In genomic region chr1:27568247-27569087, GRCh38 we compare ENCODE assay signal across 1 cellular context.
TF ChIP-seq lines count a peak whose summit lies in the region.

No MANE protein-coding gene starts in this region.

TF ChIP-seq in K562, 482 proteins besides CTCF, POLR2A, EP300 and RAD21 (continued from another document and continues in another):
- TF ChIP-seq ZBTB40 (IDR thresholded peaks at IDR 0.05) (no peak), ZBTB40 (CRISPR knock-in tag; IDR thresholded peaks at IDR 0.05) (no peak), PML (IDR thresholded peaks at IDR 0.05; ENCODE audit: low read length) (no peak; the same call in 1 of the 2 replicates), RNF2 (IDR thresholded peaks at IDR 0.05) (no peak), HINFP (tag; conservative IDR thresholded peaks at IDR 0.05; ENCODE audit: low read depth) (no peak), ZNF655 (CRISPR knock-in tag; IDR thresholded peaks at IDR 0.05) (no peak), SNRNP70 (optimal IDR thresholded peaks at IDR 0.05; ENCODE audit: low read depth, low read length) (no peak), KAT2B (IDR thresholded peaks at IDR 0.05; ENCODE audit: low read depth, low read length) (no peak), CUX1 (CRISPR knock-in tag; IDR thresholded peaks at IDR 0.05) (no peak), ZBTB26 (CRISPR knock-in tag; IDR thresholded peaks at IDR 0.05) (no peak), PTRF (tag; IDR thresholded peaks at IDR 0.05) (no peak), ZNF318 (IDR thresholded peaks at IDR 0.05; ENCODE audit: borderline replicate concordance in 1 of 2, low read depth in 1 of 2) (no peak), ZNF699 (CRISPR knock-in tag; IDR thresholded peaks at IDR 0.05; ENCODE audit: insufficient replicate concordance) (no peak), PTTG1 (tag; IDR thresholded peaks at IDR 0.05; ENCODE audit: low read depth) (no peak), ATF7 (IDR thresholded peaks at IDR 0.05) (peak; percentile 91), SIX5 (IDR thresholded peaks at IDR 0.05; ENCODE audit: borderline replicate concordance in 1 of 2, insufficient read depth in 1 of 2, low read depth in 1 of 2, low read length in 2 of 2) (no peak), GTF2E2 (tag; IDR thresholded peaks at IDR 0.05) (no peak), MAZ (CRISPR knock-in tag; conservative IDR thresholded peaks at IDR 0.05 in 1 of 2, IDR thresholded peaks at IDR 0.05 in 1 of 2) (peak; percentile 80 to 96), SMARCA5 (IDR thresholded peaks at IDR 0.05) (no peak), LARP7 (IDR thresholded peaks at IDR 0.05) (no peak), BCOR (IDR thresholded peaks at IDR 0.05) (no peak), FUS (optimal IDR thresholded peaks at IDR 0.05; ENCODE audit: low read depth, low read length) (no peak), GABPB2 (CRISPR knock-in tag; conservative IDR thresholded peaks at IDR 0.05) (no peak), ZNF23 (CRISPR knock-in tag; IDR thresholded peaks at IDR 0.05) (no peak), ZBTB9 (CRISPR knock-in tag; IDR thresholded peaks at IDR 0.05) (no peak)
